Comparison of ENCODE assay signal across 1 cellular context in the genomic region with DNA sequence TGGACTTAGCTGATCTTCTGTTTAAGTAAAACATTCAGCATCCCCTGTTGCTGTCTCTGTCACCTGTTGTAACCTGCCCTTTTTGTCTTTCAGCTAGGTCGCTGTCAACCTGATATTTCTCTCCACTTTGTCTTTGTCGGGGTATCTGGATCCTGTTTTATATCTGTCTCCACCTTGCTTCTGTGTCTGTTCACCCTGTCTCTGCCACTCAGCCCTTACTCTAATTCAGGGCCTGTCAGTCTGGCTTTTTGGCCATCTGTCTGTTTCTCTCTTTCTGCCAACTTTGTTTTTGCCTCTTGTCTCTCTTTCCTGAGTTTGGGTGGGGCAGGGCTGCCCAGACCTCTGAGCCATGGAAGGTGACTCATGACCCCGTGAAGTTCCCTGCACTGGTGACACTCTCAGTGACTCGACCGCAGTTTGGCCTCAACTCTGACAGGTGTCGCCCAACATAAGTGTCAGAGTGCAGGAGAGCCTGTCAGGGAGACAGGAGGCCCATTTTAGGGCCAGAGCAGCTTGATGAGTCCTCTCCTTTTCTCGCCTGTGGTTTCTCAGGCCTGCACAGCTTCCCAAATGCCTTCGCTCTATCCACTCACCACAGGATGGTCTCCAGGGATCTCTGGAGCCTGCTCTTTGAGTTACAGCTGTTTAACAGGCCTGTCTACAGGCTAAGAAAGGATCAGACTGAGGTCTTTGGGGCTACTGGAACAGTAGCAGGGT.
TF ChIP-seq lines count a peak whose summit lies in the region.

No MANE protein-coding gene starts in this region.

TF ChIP-seq in HEK293, 187 proteins besides CTCF, POLR2A, EP300 and RAD21 (continued from another document):
- TF ChIP-seq, protein P1, sequence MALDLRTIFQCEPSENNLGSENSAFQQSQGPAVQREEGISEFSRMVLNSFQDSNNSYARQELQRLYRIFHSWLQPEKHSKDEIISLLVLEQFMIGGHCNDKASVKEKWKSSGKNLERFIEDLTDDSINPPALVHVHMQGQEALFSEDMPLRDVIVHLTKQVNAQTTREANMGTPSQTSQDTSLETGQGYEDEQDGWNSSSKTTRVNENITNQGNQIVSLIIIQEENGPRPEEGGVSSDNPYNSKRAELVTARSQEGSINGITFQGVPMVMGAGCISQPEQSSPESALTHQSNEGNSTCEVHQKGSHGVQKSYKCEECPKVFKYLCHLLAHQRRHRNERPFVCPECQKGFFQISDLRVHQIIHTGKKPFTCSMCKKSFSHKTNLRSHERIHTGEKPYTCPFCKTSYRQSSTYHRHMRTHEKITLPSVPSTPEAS (tag by site-specific recombination; IDR thresholded peaks at IDR 0.05) = no peak
- TF ChIP-seq, protein P2, sequence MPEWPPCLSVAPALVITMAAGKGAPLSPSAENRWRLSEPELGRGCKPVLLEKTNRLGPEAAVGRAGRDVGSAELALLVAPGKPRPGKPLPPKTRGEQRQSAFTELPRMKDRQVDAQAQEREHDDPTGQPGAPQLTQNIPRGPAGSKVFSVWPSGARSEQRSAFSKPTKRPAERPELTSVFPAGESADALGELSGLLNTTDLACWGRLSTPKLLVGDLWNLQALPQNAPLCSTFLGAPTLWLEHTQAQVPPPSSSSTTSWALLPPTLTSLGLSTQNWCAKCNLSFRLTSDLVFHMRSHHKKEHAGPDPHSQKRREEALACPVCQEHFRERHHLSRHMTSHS (tag by site-specific recombination; IDR thresholded peaks at IDR 0.05) = no peak
- peak; percentile 43; the same call in 1 of the 2 replicates for TF ChIP-seq ZBTB8A (tag by site-specific recombination; IDR thresholded peaks at IDR 0.05)
